In genomic region chr1:29934255-29934654, GRCh38 we compare ENCODE assay signal across 18 cellular contexts.
A peak's percentile ranks its signal among the peaks of the same experiment; 100 is the strongest.
DNase-seq lines count a peak whose midpoint lies in the region; ATAC-seq and TF ChIP-seq lines count a peak whose summit lies in the region.
"Had no signal": no experiment of that assay in that cellular context is flagged by ENCODE, and none has a peak within 500 bp of the region (broad histone marks: within the 10 kb centered on the region; RNA-seq: fewer than 3 reads in every experiment).

No MANE protein-coding gene starts in this region.

- H4K20me1 ChIP-seq in GM23338 (replicated peaks; ENCODE audit: insufficient read depth) = no peaks in the 10 kb centered on the region

- ATAC-seq in GM23338 = no peak
- peak; percentile 23 for ATAC-seq in esophagus mucosa
- ATAC-seq in stimulated activated memory B cell treated with anti-CD40 and anti-IgM and Interleukin-4, amounts not matched to agents 10 μg/mL and 1 μg/mL and 100 μg/mL, for 72 hours = no peak

- peak overlapping the region; percentile 74; the same call in 1 of the 2 replicates for H3K27ac Mint-ChIP-seq in GM23338
- H3K27ac Mint-ChIP-seq in stimulated activated memory B cell treated with anti-CD40 and anti-IgM and Interleukin-4, amounts not matched to agents 10 μg/mL and 1 μg/mL and 100 μg/mL, for 72 hours = no peak overlapping the region
- H3K27ac Mint-ChIP-seq: CD4-positive, CD25-positive, alpha-beta regulatory T cell had no signal

- peaks cover 39% of the 10 kb centered on the region for H3K4me1 Mint-ChIP-seq in GM23338
- H3K4me1 Mint-ChIP-seq in stimulated activated memory B cell treated with anti-CD40 and anti-IgM and Interleukin-4, amounts not matched to agents 10 μg/mL and 1 μg/mL and 100 μg/mL, for 72 hours = no peaks in the 10 kb centered on the region
- H3K4me1 Mint-ChIP-seq: CD4-positive, CD25-positive, alpha-beta regulatory T cell; CD8-positive, alpha-beta memory T cell had no signal

- H3K4me1 ChIP-seq in GM23338 (ENCODE audit: insufficient read depth) (peaks cover 14% of the 10 kb centered on the region; the same call in 1 of the 2 replicates), NT2/D1 (ENCODE audit: insufficient read depth, insufficient read length) (peaks cover 18% of the 10 kb centered on the region), sigmoid colon (no peaks in the 10 kb centered on the region)
- H3K4me1 ChIP-seq: BE2C had no signal

- TF ChIP-seq CTCF in GM23338 (conservative IDR thresholded peaks at IDR 0.05; ENCODE audit: low read depth in 2 of 2) (no peak), sigmoid colon (IDR thresholded peaks at IDR 0.05) (no peak)

- no peaks in the 10 kb centered on the region for H3F3A ChIP-seq in GM23338 (replicated peaks; ENCODE audit: low read depth)

- no peaks in the 10 kb centered on the region for H3K9me3 Mint-ChIP-seq in GM23338
- no peaks in the 10 kb centered on the region for H3K9me3 Mint-ChIP-seq in stimulated activated memory B cell treated with anti-CD40 and anti-IgM and Interleukin-4, amounts not matched to agents 10 μg/mL and 1 μg/mL and 100 μg/mL, for 72 hours
- H3K9me3 Mint-ChIP-seq: CD4-positive, CD25-positive, alpha-beta regulatory T cell; CD8-positive, alpha-beta memory T cell had no signal

- H3K36me3 ChIP-seq in GM23338 (ENCODE audit: insufficient read depth) = no peaks in the 10 kb centered on the region
- no peaks in the 10 kb centered on the region for H3K36me3 ChIP-seq in NT2/D1 (ENCODE audit: insufficient read depth, insufficient read length, low read length)
- no peaks in the 10 kb centered on the region for H3K36me3 ChIP-seq in sigmoid colon
- H3K36me3 ChIP-seq: BE2C had no signal

- H3K9ac ChIP-seq in NT2/D1 (ENCODE audit: insufficient read length, low read depth) = peak overlapping the region; percentile 21

- WGBS in sigmoid colon, 2 donors = 84 to 86% methylated on average over 6 of the region's 6 CpGs

- no peaks in the 10 kb centered on the region for H3K9me3 ChIP-seq in NT2/D1 (ENCODE audit: insufficient read depth, low read length)
- no peaks in the 10 kb centered on the region for H3K9me3 ChIP-seq in sigmoid colon
- H3K9me3 ChIP-seq: BE2C had no signal

- H3K4me3 ChIP-seq in GM23338 = no peak overlapping the region
- H3K4me3 ChIP-seq in NT2/D1 (ENCODE audit: insufficient read length, low read depth) = no peak overlapping the region
- no peak overlapping the region for H3K4me3 ChIP-seq in sigmoid colon

- no peaks in the 10 kb centered on the region for H3K27me3 ChIP-seq in GM23338 (ENCODE audit: insufficient read depth)
- no peaks in the 10 kb centered on the region for H3K27me3 ChIP-seq in NT2/D1 (ENCODE audit: insufficient read depth, insufficient read length)
- H3K27me3 ChIP-seq in sigmoid colon = peaks cover 0 to 15% (median 10%) of the 10 kb centered on the region in 3 donors
- H3K27me3 ChIP-seq: BE2C had no signal

- no peak overlapping the region for H3K4me3 Mint-ChIP-seq in GM23338
- H3K4me3 Mint-ChIP-seq in stimulated activated memory B cell treated with anti-CD40 and anti-IgM and Interleukin-4, amounts not matched to agents 10 μg/mL and 1 μg/mL and 100 μg/mL, for 72 hours = no peak overlapping the region
- H3K4me3 Mint-ChIP-seq: CD4-positive, CD25-positive, alpha-beta regulatory T cell; CD8-positive, alpha-beta memory T cell had no signal

- H3K27ac ChIP-seq in GM23338 (ENCODE audit: low read depth) (no peak overlapping the region), sigmoid colon (no peak overlapping the region)
- H3K27ac ChIP-seq: HL-60 had no signal

- no peak for TF ChIP-seq POLR2A in sigmoid colon (IDR thresholded peaks at IDR 0.05)

- H3K36me3 Mint-ChIP-seq in GM23338 (ENCODE audit: low read depth) = no peaks in the 10 kb centered on the region
- H3K36me3 Mint-ChIP-seq in stimulated activated memory B cell treated with anti-CD40 and anti-IgM and Interleukin-4, amounts not matched to agents 10 μg/mL and 1 μg/mL and 100 μg/mL, for 72 hours = no peaks in the 10 kb centered on the region
- H3K36me3 Mint-ChIP-seq: CD4-positive, CD25-positive, alpha-beta regulatory T cell; CD8-positive, alpha-beta memory T cell had no signal

- peaks cover 5% of the 10 kb centered on the region for H3K27me3 Mint-ChIP-seq in GM23338 (ENCODE audit: insufficient read depth, low read depth, poor library complexity)
- H3K27me3 Mint-ChIP-seq in stimulated activated memory B cell treated with anti-CD40 and anti-IgM and Interleukin-4, amounts not matched to agents 10 μg/mL and 1 μg/mL and 100 μg/mL, for 72 hours = peaks cover 27% of the 10 kb centered on the region
- H3K27me3 Mint-ChIP-seq: CD4-positive, CD25-positive, alpha-beta regulatory T cell had no signal

- TF ChIP-seq EP300 in sigmoid colon (IDR thresholded peaks at IDR 0.05) = no peak

- H3K9me2 ChIP-seq in GM23338 (ENCODE audit: insufficient read depth) = peaks cover 6% of the 10 kb centered on the region; the same call in 1 of the 2 replicates

- peak overlapping the region; percentile 63; the same call in 1 of the 2 replicates for H2AFZ ChIP-seq in GM23338

- H3K4me2 ChIP-seq in GM23338 = no peak overlapping the region

- intact Hi-C loops in sigmoid colon (cut with DNase I) = no loop called here

- H3K79me2 ChIP-seq in GM23338 (replicated peaks; ENCODE audit: insufficient read depth) = no peaks in the 10 kb centered on the region

- no peak for DNase-seq in GM23338 (ENCODE audit: low spot score)
- no peak for DNase-seq in NT2/D1 (ENCODE audit: low read depth, low spot score)
- peak; percentile 15 for DNase-seq in sigmoid colon
- DNase-seq in hippocampal formation (lab: John Stamatoyannopoulos, UW) = no peak
- DNase-seq in ureter (ENCODE audit: low spot score) = no peak
- DNase-seq: ACHN; BE2C; C1 segment of cervical spinal cord; CD4-positive, CD25-positive, alpha-beta regulatory T cell; CD8-positive, alpha-beta memory T cell; COR-L47; DMS 273 treated with DMSO at 0.1 percent for 48 hours; DMS53; DND-41; HCEC 1CT had no signal

TF ChIP-seq in GM23338, 12 proteins besides CTCF, POLR2A, EP300 and RAD21 (continues in another document):
- TF ChIP-seq ZNF114 (CRISPR knock-in tag; IDR thresholded peaks at IDR 0.05) (no peak), ZNF462 (CRISPR knock-in tag; IDR thresholded peaks at IDR 0.05) (no peak), CREB1 (CRISPR knock-in tag; IDR thresholded peaks at IDR 0.05; ENCODE audit: low read depth) (no peak)
